Comparison of ENCODE assay signal across 8 cellular contexts in the genomic region with DNA sequence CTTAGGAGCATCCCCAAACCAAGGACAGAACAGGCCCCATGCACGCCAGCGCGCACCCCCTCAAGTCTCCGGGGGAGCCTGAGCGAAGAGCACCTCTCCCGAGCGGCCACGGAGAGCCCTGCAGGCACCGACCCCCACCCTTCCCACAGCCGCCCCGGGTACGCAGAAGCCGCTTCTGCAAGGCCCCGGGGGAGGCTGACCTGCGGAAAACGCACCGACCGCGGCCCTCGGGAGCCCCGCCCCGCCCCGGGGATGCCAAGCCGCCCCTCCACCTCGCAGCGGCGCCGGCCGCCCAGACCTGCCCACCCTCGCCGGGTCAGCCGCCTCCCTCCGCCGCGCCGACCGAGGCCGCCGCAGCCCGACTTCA. TPM values are rescaled to one million over a fixed set of nuclear protein-coding genes. Genes with fewer than 3 reads are reported as not detected.
DNase-seq lines count a peak whose midpoint lies in the region; ATAC-seq and TF ChIP-seq lines count a peak whose summit lies in the region.

No MANE protein-coding gene starts in this region.

- H3K4me1 ChIP-seq in HUES64 (ENCODE audit: insufficient read depth, low read length) (peaks cover 21% of the 10 kb centered on the region), mucosa of descending colon (ENCODE audit: low read depth) (peaks cover 9% of the 10 kb centered on the region)

- peaks cover 19% of the 10 kb centered on the region for H3K36me3 ChIP-seq in HUES64 (ENCODE audit: insufficient read depth, low read length)
- peaks cover 6% of the 10 kb centered on the region for H3K36me3 ChIP-seq in mucosa of descending colon (ENCODE audit: low read depth)

- intact Hi-C loops in MCF 10A (cut with micrococcal nuclease), result loop anchor here (2.0 kb wide), 1 partner anchor 60 kb away; a partner anchor contains a TSS
- intact Hi-C loops in mucosa of descending colon (cut with DNase I, micrococcal nuclease), result loop anchor here in 1 of 2 donors (10.0 kb wide), 1 partner anchor 60 kb away; a partner anchor contains a TSS

- BruUV-seq in MCF 10A (replicated peaks; lab: Mats Ljungman, UMichigan), result no TSS peak

- H3K4me3 Mint-ChIP-seq in activated T-cell treated with anti-CD3 and anti-CD28 coated beads, Interleukin-2, amount 50 U/mL, for 4 hours, result peak overlapping the region; percentile 94
- peak overlapping the region; percentile 95 for H3K4me3 Mint-ChIP-seq in MCF 10A (ENCODE audit: unreplicated experiment)

- under 1% methylated on average over 40 of the region's 40 CpGs for WGBS in HUES64

- POLR2A ChIA-PET in MCF 10A (lab: Yijun Ruan, JAX), result interaction anchor here (0.6 to 5.4 kb wide), 22 partner anchors 9 to 680 kb away, joined by 3 to 81 read pairs (median 5); a partner anchor contains a TSS

- H3K4me3 ChIP-seq in HUES64 (ENCODE audit: low read length) (peak overlapping the region; percentile 76), mucosa of descending colon (peak overlapping the region; percentile 54)

- no peaks in the 10 kb centered on the region for H3K27me3 Mint-ChIP-seq in activated T-cell treated with anti-CD3 and anti-CD28 coated beads, Interleukin-2, amount 50 U/mL, for 4 hours (ENCODE audit: low read depth)
- no peaks in the 10 kb centered on the region for H3K27me3 Mint-ChIP-seq in MCF 10A (ENCODE audit: insufficient read depth, unreplicated experiment)

- H3K9me3 ChIP-seq in HUES64 (ENCODE audit: insufficient read depth, low read depth, low read length) (no peaks in the 10 kb centered on the region), mucosa of descending colon (no peaks in the 10 kb centered on the region)

- no peaks in the 10 kb centered on the region for H3K9me3 Mint-ChIP-seq in activated T-cell treated with anti-CD3 and anti-CD28 coated beads, Interleukin-2, amount 50 U/mL, for 4 hours
- H3K9me3 Mint-ChIP-seq in MCF 10A (ENCODE audit: unreplicated experiment), result no peaks in the 10 kb centered on the region

- H3K27ac ChIP-seq in HUES64 (ENCODE audit: low read depth, low read length), result peak overlapping the region; percentile 75; the same call in 1 of the 2 replicates

- DNase-seq in activated T-cell treated with anti-CD3 and anti-CD28 coated beads, Interleukin-2, amount 50 U/mL, for 4 hours, result no peak
- DNase-seq in activated T-cell treated with anti-CD3 and anti-CD28 coated beads, Interleukin-2, amount 50 U/mL, for 1 hour, result no peak
- DNase-seq in MCF 10A (ENCODE audit: unreplicated experiment), result no peak
- DNase-seq in mucosa of descending colon, result no peak
- no peak for DNase-seq in Kasumi-1 (lab: John Stamatoyannopoulos, UW)
- no peak for DNase-seq in GM19238 (ENCODE audit: insufficient read length, low spot score)
- no peak for DNase-seq in middle frontal gyrus (ENCODE audit: extremely low spot score, low spot score)

- peaks cover 28% of the 10 kb centered on the region for H3K4me1 Mint-ChIP-seq in activated T-cell treated with anti-CD3 and anti-CD28 coated beads, Interleukin-2, amount 50 U/mL, for 4 hours (ENCODE audit: low read depth)
- peaks cover 36% of the 10 kb centered on the region for H3K4me1 Mint-ChIP-seq in MCF 10A (ENCODE audit: insufficient read depth, unreplicated experiment)

- ATAC-seq in activated T-cell treated with anti-CD3 and anti-CD28 coated beads, Interleukin-2, amount 50 U/mL, for 4 hours, result peak; percentile 35 to 39
- ATAC-seq in mucosa of descending colon, result no peak

- H3K27ac Mint-ChIP-seq in MCF 10A (ENCODE audit: low read depth, unreplicated experiment), result no peak overlapping the region

- TF ChIP-seq CTCF in MCF 10A (IDR thresholded peaks at IDR 0.05; ENCODE audit: unreplicated experiment), result no peak
- TF ChIP-seq CTCF in mucosa of descending colon (IDR thresholded peaks at IDR 0.05), result no peak

- peak overlapping the region; percentile 70 for H3K9ac ChIP-seq in HUES64 (ENCODE audit: low read depth, low read length)

- CTCF ChIA-PET in MCF 10A (lab: Yijun Ruan, JAX), result interaction anchor here (0.6 to 5.7 kb wide), 9 partner anchors 19 to 1417 kb away, joined by 3 to 37 read pairs (median 3); a partner anchor contains a TSS

- H3K36me3 Mint-ChIP-seq in activated T-cell treated with anti-CD3 and anti-CD28 coated beads, Interleukin-2, amount 50 U/mL, for 4 hours (ENCODE audit: insufficient read depth), result peaks cover 7% of the 10 kb centered on the region
- H3K36me3 Mint-ChIP-seq in MCF 10A (ENCODE audit: insufficient read depth, unreplicated experiment), result no peaks in the 10 kb centered on the region

- H3K27me3 ChIP-seq in HUES64 (ENCODE audit: insufficient read depth, low read length), result no peaks in the 10 kb centered on the region

RNA-seq across cellular contexts. Expression of a gene that starts 0.4 kb away (rescaled TPM):
- 1 to 10 TPM; 5.0 to 5.5 (median 5.3) TPM for total RNA-seq in activated T-cell treated with anti-CD3 and anti-CD28 coated beads, Interleukin-2, amount 50 U/mL, for 4 hours
- polyA plus RNA-seq in HUES64 (2013, experiment 1 of 2), result 34.5 TPM
- polyA plus RNA-seq in HUES64 (2013, experiment 2 of 2), result 41.1 TPM
- 33.0 and 33.3 TPM in 2 replicates for total RNA-seq in MCF 10A (2022)
- 10 to 100 TPM in 2 of 3 donors, 1 to 10 TPM in 1; 7.3 to 21.4 (median 15.2) TPM for total RNA-seq in mucosa of descending colon

RNA-seq across cellular contexts. Expression of a gene that starts 58.7 kb away (rescaled TPM):
- total RNA-seq in activated T-cell treated with anti-CD3 and anti-CD28 coated beads, Interleukin-2, amount 50 U/mL, for 4 hours, result 10 to 100 TPM; 47.2 to 52.7 (median 51.9) TPM
- 32.8 TPM for polyA plus RNA-seq in HUES64 (2013, experiment 1 of 2)
- polyA plus RNA-seq in HUES64 (2013, experiment 2 of 2), result 32.5 TPM
- total RNA-seq in MCF 10A (2022), result 36.3 and 41.7 TPM in 2 replicates
- total RNA-seq in mucosa of descending colon, result 10 to 100 TPM; 62.2 to 72.3 (median 63.7) TPM
